29 cellular contexts compared by ENCODE assay signal in genomic region chr7:13656330-13656729, GRCh38.
"Had no signal": no experiment of that assay in that cellular context is flagged by ENCODE, and none has a peak within 500 bp of the region (broad histone marks: within the 10 kb centered on the region; RNA-seq: fewer than 3 reads in every experiment).

No MANE protein-coding gene starts in this region.

- FAIRE-seq: astrocyte, bronchial epithelial cell, frontal cortex had no signal

- ATAC-seq: activated CD8-positive, alpha-beta T cell treated with anti-CD3 and anti-CD28 coated beads for 36 hours; activated T-cell treated with anti-CD3 and anti-CD28 coated beads, Interleukin-2, amount 50 U/mL, for 4 hours; activated T-helper 17 cell treated with anti-CD3 and anti-CD28 coated beads, Interleukin-2, amount 50 U/mL, for 72 hours; esophagus mucosa; T-helper 17 cell; WTC11 had no signal

- DNase-seq: activated CD4-positive, alpha-beta T cell treated with anti-CD3 and anti-CD28 coated beads for 1 hour; activated CD4-positive, alpha-beta T cell treated with anti-CD3 and anti-CD28 coated beads for 4 hours; activated CD4-positive, alpha-beta T cell treated with anti-CD3 and anti-CD28 coated beads, Interleukin-2, amount 10 ng/mL, durations not matched to agents 7 days and 5 days; activated CD4-positive, alpha-beta T cell treated with anti-CD3 and anti-CD28 coated beads, Interleukin-2, amount 50 U/mL, for 4 hours; activated CD8-positive, alpha-beta memory T cell treated with anti-CD3 and anti-CD28 coated beads for 24 hours; activated CD8-positive, alpha-beta T cell treated with anti-CD3 and anti-CD28 coated beads for 36 hours; activated effector memory CD4-positive, alpha-beta T cell treated with Interleukin-2 at 50 U/mL for 16 hours; activated gamma-delta T cell treated with Interleukin-2 at 50 U/mL for 16 hours; activated naive CD4-positive, alpha-beta T cell treated with anti-CD3 and anti-CD28 coated beads, Interleukin-2, amount 50 U/mL, for 16 hours; activated naive CD4-positive, alpha-beta T cell treated with Interleukin-2 at 50 U/mL for 16 hours; activated T-cell treated with anti-CD3 and anti-CD28 coated beads, Interleukin-2, amount 50 U/mL, for 4 hours; amniotic stem cell; anterior cingulate cortex; brain microvascular endothelial cell; dorsolateral prefrontal cortex; effector memory CD4-positive, alpha-beta T cell; endodermal cell; foreskin fibroblast; head of caudate nucleus; T-helper 1 cell; T-helper 17 cell had no signal

- H3K27me3 ChIP-seq: brain microvascular endothelial cell, dorsolateral prefrontal cortex had no signal

- H3K36me3 ChIP-seq: brain microvascular endothelial cell had no signal

- H3K4me3 ChIP-seq: coronary artery, dorsolateral prefrontal cortex had no signal

- H3K27ac ChIP-seq: brain microvascular endothelial cell, coronary artery, dorsolateral prefrontal cortex, VCaP had no signal
